1 cellular context compared by ENCODE assay signal in the genomic region with DNA sequence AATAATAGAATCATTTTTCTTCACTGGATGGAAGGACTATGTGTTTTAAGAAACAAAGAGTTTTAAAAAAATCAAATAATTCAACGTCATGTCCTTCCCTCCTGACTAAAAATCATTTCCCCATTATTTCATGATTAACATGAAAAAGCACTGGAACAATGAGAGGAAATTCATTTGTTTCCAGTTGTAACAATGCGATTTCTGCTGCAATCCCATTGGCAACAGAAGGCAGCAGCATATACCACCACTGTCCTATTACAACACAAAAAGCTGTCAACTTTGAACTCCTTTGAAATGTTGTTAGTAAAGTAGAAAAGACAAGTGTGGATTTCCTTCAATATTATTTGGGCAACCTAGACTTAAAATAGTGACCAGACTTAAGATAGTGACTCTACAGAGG.
TF ChIP-seq lines count a peak whose summit lies in the region.

No MANE protein-coding gene starts in this region.

TF ChIP-seq in GM23338, 12 proteins besides CTCF, POLR2A, EP300 and RAD21 (continued from another document):
- no peak for TF ChIP-seq ZNF462 (CRISPR knock-in tag; IDR thresholded peaks at IDR 0.05)
- no peak for TF ChIP-seq POLR2AphosphoS5 (IDR thresholded peaks at IDR 0.05; ENCODE audit: low read depth)
- TF ChIP-seq ZNF114 (CRISPR knock-in tag; IDR thresholded peaks at IDR 0.05) = no peak
- no peak for TF ChIP-seq ZNF331 (CRISPR knock-in tag; IDR thresholded peaks at IDR 0.05; ENCODE audit: low read depth)
- no peak for TF ChIP-seq CREB1 (CRISPR knock-in tag; IDR thresholded peaks at IDR 0.05; ENCODE audit: low read depth)
TF ChIP-seq in GM23338: peak in this region for 0.
